ENCODE assay signal across 1 cellular context in genomic region chr16:86809458-86809955, GRCh38.
TF ChIP-seq lines count a peak whose summit lies in the region.

No MANE protein-coding gene starts in this region.

TF ChIP-seq in H1, 55 proteins besides CTCF, POLR2A, EP300 and RAD21 (continued from another document):
- TF ChIP-seq SP1 (IDR thresholded peaks at IDR 0.05; ENCODE audit: low read depth, low read length): no peak
- TF ChIP-seq FOSL1 (IDR thresholded peaks at IDR 0.05; ENCODE audit: insufficient read depth, low read depth, low read length): no peak
- TF ChIP-seq CHD1 (IDR thresholded peaks at IDR 0.05; ENCODE audit: low read depth, low read length): no peak
- no peak for TF ChIP-seq CBX8 (IDR thresholded peaks at IDR 0.05; ENCODE audit: borderline replicate concordance, low read depth, low read length)
- TF ChIP-seq EGR1 (IDR thresholded peaks at IDR 0.05; ENCODE audit: borderline replicate concordance, low read depth, low read length): no peak
- TF ChIP-seq GABPA (IDR thresholded peaks at IDR 0.05; ENCODE audit: borderline replicate concordance, insufficient read depth, low read length): no peak
- no peak for TF ChIP-seq KDM4A (IDR thresholded peaks at IDR 0.05; ENCODE audit: low read depth, low read length, severe bottlenecking)
- no peak for TF ChIP-seq CEBPB (IDR thresholded peaks at IDR 0.05; ENCODE audit: low read depth, low read length)
- no peak for TF ChIP-seq ASH2L (IDR thresholded peaks at IDR 0.05; ENCODE audit: low read length)
